35 cellular contexts compared by ENCODE assay signal in the genomic region with DNA sequence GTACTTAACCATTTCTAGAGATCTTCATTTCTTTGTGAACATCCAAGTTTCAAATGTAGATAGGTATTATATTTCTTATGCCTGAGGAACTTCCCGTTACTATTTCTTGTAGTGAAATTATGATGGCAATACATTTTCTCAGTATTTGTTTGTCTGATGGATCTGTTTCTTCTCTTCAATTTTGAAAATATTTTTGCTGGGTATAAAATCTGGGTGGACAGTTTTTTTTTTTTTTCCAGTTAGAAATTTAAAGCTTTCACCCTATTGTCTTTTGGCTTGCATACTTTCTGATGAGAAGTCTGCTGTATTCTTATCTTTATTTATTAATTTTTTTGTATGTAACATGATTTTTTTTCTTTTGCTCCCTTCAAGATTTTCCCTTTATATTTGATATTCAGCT.
DNase-seq lines count a peak whose midpoint lies in the region; ATAC-seq, FAIRE-seq and TF ChIP-seq lines count a peak whose summit lies in the region.
"Had no signal": no experiment of that assay in that cellular context is flagged by ENCODE, and none has a peak within 500 bp of the region (broad histone marks: within the 10 kb centered on the region; RNA-seq: fewer than 3 reads in every experiment).

No MANE protein-coding gene starts in this region.

- no peak overlapping the region for H3K4me3 ChIP-seq in K562
- H3K4me3 ChIP-seq: A549; BLaER1; BLaER1 treated with 17β-estradiol and CSF1 and Interleukin-3, amounts not matched to agents 10 nM and 100 nM had no signal

- no peaks in the 10 kb centered on the region for H3K9me3 ChIP-seq in K562 (replicated peaks; ENCODE audit: control insufficient read depth, insufficient read depth, low read depth, low read length)
- H3K9me3 ChIP-seq: BE2C, Caco-2 had no signal

- TF ChIP-seq RAD21 in K562 (CRISPR knock-in tag; conservative IDR thresholded peaks at IDR 0.05 in 1 of 2, IDR thresholded peaks at IDR 0.05 in 1 of 2), result no peak

- H3K79me2 ChIP-seq in K562 (ENCODE audit: control insufficient read depth, insufficient read depth, low read length), result no peaks in the 10 kb centered on the region

- no peaks in the 10 kb centered on the region for H3K4me1 Mint-ChIP-seq in WTC11

- intact Hi-C loops in K562 (cut with micrococcal nuclease), result no loop called here

- H3K4me3 Mint-ChIP-seq in WTC11, result no peak overlapping the region
- H3K4me3 Mint-ChIP-seq: B cell; CD14-positive monocyte; CD4-positive, alpha-beta memory T cell; CD4-positive, alpha-beta T cell; CD4-positive, CD25-positive, alpha-beta regulatory T cell; CD8-positive, alpha-beta memory T cell; CD8-positive, alpha-beta T cell had no signal

- peaks cover 0 to 2% of the 10 kb centered on the region in 2 experiments; a peak in 1 of 5 replicates for H3K27me3 ChIP-seq in K562 (ENCODE audit: control insufficient read depth in 2 of 2, insufficient read depth in 2 of 2, low read length in 2 of 2)
- H3K27me3 ChIP-seq: BLaER1; BLaER1 treated with 17β-estradiol and CSF1 and Interleukin-3, amounts not matched to agents 10 nM and 100 nM had no signal

- no peak for TF ChIP-seq POLR2A in K562 (conservative IDR thresholded peaks at IDR 0.05)

- H3K9me1 ChIP-seq in K562 (ENCODE audit: control insufficient read depth, insufficient read depth, low read length), result no peaks in the 10 kb centered on the region

- peaks cover 10% of the 10 kb centered on the region for H3K27me3 Mint-ChIP-seq in WTC11 (ENCODE audit: low read depth)

- WGBS in K562 (ENCODE audit: insufficient coverage, low coverage, missing lambda C conversion rate), result 0% methylated on average over 1 of the region's 1 CpG

- FAIRE-seq in K562 (lab: Jason Lieb, UNC) (no peak), islet of Langerhans (lab: Jason Lieb, UNC) (peak; percentile 21), HTR-8/SVneo (lab: Jason Lieb, UNC) (no peak)
- FAIRE-seq: A204.1, A549, D721Med had no signal

- no peak overlapping the region for H3K9ac ChIP-seq in K562 (ENCODE audit: insufficient read depth in 1 of 2, low read depth in 2 of 2, low read length in 2 of 2)
- H3K9ac ChIP-seq: BLaER1; BLaER1 treated with 17β-estradiol and CSF1 and Interleukin-3, amounts not matched to agents 10 nM and 100 nM had no signal

- no peak overlapping the region for H3K27ac ChIP-seq in K562 (ENCODE audit: extremely low read depth, low read depth, low read length)
- H3K27ac ChIP-seq: 22Rv1; A549; BLaER1; BLaER1 treated with 17β-estradiol and CSF1 and Interleukin-3, amounts not matched to agents 10 nM and 100 nM; C4-2B had no signal

- TF ChIP-seq CTCF in WTC11 (IDR thresholded peaks at IDR 0.05) (no peak), K562 (IDR thresholded peaks at IDR 0.05 in 2 of 3, conservative IDR thresholded peaks at IDR 0.05 in 1 of 3; ENCODE audit: insufficient read depth in 2 of 3, low read depth in 1 of 3, low read length in 3 of 3) (no peak)

- CTCF ChIA-PET in WTC11 (lab: Charles Lee) (interaction anchor here (1.5 kb wide), 1 partner anchor 28 kb away, joined by 4 read pairs; no protein-coding TSS in a partner anchor), K562 (lab: Yijun Ruan, JAX; ENCODE audit: low intra/inter-chr PET ratio) (no interaction called here)

- DNase-seq in WTC11 (ENCODE audit: low spot score), result no peak
- DNase-seq in K562 (ENCODE audit: extremely low read depth in 1 of 4, low spot score in 3 of 4), result no peak
- no peak for DNase-seq in HTR-8/SVneo (ENCODE audit: insufficient read length, low spot score)
- no peak for DNase-seq in NCI-H82 treated with DMSO at 0.1 percent for 48 hours (lab: John Stamatoyannopoulos, UW; ENCODE audit: unreplicated experiment)
- DNase-seq: 8988T; ACHN; AML-193; BE2C; C1 segment of cervical spinal cord; Caco-2; Calu3; CD4-positive, alpha-beta memory T cell; CD4-positive, alpha-beta T cell; CD4-positive, CD25-positive, alpha-beta regulatory T cell; CD8-positive, alpha-beta memory T cell; CD8-positive, alpha-beta T cell; COR-L47; DMS 273 treated with DMSO at 0.1 percent for 48 hours; DMS153; DMS53; DMS79; DMS79 treated with DMSO at 0.1 percent for 48 hours; DND-41; EL had no signal

- TF ChIP-seq EP300 in K562 (IDR thresholded peaks at IDR 0.05; ENCODE audit: low read length), result no peak

- ATAC-seq in WTC11, result no peak
- ATAC-seq in K562, result no peak
- ATAC-seq in GM21390 (IDR thresholded peaks at IDR 0.05; ENCODE audit: unreplicated experiment), result no peak
- ATAC-seq: A549; CD8-positive, alpha-beta T cell had no signal

- H3K4me2 ChIP-seq in K562 (ENCODE audit: insufficient read depth, low read length), result no peak overlapping the region
- H3K4me2 ChIP-seq: A549; BLaER1; BLaER1 treated with 17β-estradiol and CSF1 and Interleukin-3, amounts not matched to agents 10 nM and 100 nM had no signal

- in situ Hi-C loops in K562 (cut with MboI), result no loop called here

- H3K36me3 Mint-ChIP-seq in WTC11, result no peaks in the 10 kb centered on the region; the same call in 1 of the 2 replicates
- H3K36me3 Mint-ChIP-seq: CD14-positive monocyte; CD4-positive, alpha-beta memory T cell; CD8-positive, alpha-beta memory T cell; CD8-positive, alpha-beta T cell had no signal

- H3K9me3 Mint-ChIP-seq in WTC11, result peaks cover 13% of the 10 kb centered on the region
- H3K9me3 Mint-ChIP-seq: CD4-positive, alpha-beta T cell had no signal

- H4K20me1 ChIP-seq in K562 (replicated peaks; ENCODE audit: control insufficient read depth, insufficient read depth, low read length), result no peaks in the 10 kb centered on the region
- H4K20me1 ChIP-seq: BLaER1; BLaER1 treated with 17β-estradiol and CSF1 and Interleukin-3, amounts not matched to agents 10 nM and 100 nM had no signal

- H3K36me3 ChIP-seq in K562 (ENCODE audit: control insufficient read depth, insufficient read depth, low read length), result no peaks in the 10 kb centered on the region
- H3K36me3 ChIP-seq: BE2C; BLaER1; BLaER1 treated with 17β-estradiol and CSF1 and Interleukin-3, amounts not matched to agents 10 nM and 100 nM had no signal

- no peak overlapping the region for H2AFZ ChIP-seq in K562 (ENCODE audit: low read depth, low read length)

- no peaks in the 10 kb centered on the region for H3K4me1 ChIP-seq in K562 (replicated peaks in 1 of 2; ENCODE audit: control insufficient read depth in 2 of 2, insufficient read depth in 2 of 2, low read length in 2 of 2)
- H3K4me1 ChIP-seq: A549; BE2C; BLaER1; BLaER1 treated with 17β-estradiol and CSF1 and Interleukin-3, amounts not matched to agents 10 nM and 100 nM; Caco-2 had no signal

- POLR2A ChIA-PET in WTC11 (lab: Charles Lee) (interaction anchor here (0.6 to 0.7 kb wide), 2 partner anchors 242 to 305 kb away, joined by 3 read pairs; no protein-coding TSS in a partner anchor), K562 (lab: Yijun Ruan, JAX) (no interaction called here)

- no TSS peak for BruUV-seq in K562 (replicated peaks; lab: Mats Ljungman, UMichigan)

- no peak overlapping the region for H3K27ac Mint-ChIP-seq in WTC11
- H3K27ac Mint-ChIP-seq: B cell; CD4-positive, alpha-beta memory T cell; CD4-positive, alpha-beta T cell; CD4-positive, CD25-positive, alpha-beta regulatory T cell; CD8-positive, alpha-beta memory T cell; CD8-positive, alpha-beta T cell had no signal

TF ChIP-seq in WTC11, 78 proteins besides CTCF, POLR2A, EP300 and RAD21 (continues in another document):
- TF ChIP-seq, protein P1, sequence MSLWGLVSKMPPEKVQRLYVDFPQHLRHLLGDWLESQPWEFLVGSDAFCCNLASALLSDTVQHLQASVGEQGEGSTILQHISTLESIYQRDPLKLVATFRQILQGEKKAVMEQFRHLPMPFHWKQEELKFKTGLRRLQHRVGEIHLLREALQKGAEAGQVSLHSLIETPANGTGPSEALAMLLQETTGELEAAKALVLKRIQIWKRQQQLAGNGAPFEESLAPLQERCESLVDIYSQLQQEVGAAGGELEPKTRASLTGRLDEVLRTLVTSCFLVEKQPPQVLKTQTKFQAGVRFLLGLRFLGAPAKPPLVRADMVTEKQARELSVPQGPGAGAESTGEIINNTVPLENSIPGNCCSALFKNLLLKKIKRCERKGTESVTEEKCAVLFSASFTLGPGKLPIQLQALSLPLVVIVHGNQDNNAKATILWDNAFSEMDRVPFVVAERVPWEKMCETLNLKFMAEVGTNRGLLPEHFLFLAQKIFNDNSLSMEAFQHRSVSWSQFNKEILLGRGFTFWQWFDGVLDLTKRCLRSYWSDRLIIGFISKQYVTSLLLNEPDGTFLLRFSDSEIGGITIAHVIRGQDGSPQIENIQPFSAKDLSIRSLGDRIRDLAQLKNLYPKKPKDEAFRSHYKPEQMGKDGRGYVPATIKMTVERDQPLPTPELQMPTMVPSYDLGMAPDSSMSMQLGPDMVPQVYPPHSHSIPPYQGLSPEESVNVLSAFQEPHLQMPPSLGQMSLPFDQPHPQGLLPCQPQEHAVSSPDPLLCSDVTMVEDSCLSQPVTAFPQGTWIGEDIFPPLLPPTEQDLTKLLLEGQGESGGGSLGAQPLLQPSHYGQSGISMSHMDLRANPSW (CRISPR knock-in tag; conservative IDR thresholded peaks at IDR 0.05; ENCODE audit: low read depth), result no peak
- no peak for TF ChIP-seq RORB (CRISPR knock-in tag; IDR thresholded peaks at IDR 0.05)
- no peak for TF ChIP-seq MYBL2 (CRISPR knock-in tag; IDR thresholded peaks at IDR 0.05)

TF ChIP-seq in K562, 482 proteins besides CTCF, POLR2A, EP300 and RAD21 (continues in another document):
- TF ChIP-seq ZNF384 (IDR thresholded peaks at IDR 0.05; ENCODE audit: low read depth, low read length), result peak; percentile 51
- TF ChIP-seq, protein P2, sequence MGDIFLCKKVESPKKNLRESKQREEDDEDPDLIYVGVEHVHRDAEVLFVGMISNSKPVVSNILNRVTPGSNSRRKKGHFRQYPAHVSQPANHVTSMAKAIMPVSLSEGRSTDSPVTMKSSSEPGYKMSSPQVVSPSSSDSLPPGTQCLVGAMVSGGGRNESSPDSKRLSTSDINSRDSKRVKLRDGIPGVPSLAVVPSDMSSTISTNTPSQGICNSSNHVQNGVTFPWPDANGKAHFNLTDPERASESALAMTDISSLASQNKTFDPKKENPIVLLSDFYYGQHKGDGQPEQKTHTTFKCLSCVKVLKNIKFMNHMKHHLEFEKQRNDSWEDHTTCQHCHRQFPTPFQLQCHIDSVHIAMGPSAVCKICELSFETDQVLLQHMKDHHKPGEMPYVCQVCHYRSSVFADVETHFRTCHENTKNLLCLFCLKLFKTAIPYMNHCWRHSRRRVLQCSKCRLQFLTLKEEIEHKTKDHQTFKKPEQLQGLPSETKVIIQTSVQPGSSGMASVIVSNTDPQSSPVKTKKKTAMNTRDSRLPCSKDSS (IDR thresholded peaks at IDR 0.05; ENCODE audit: low read depth, partially characterized antibody), result peak; percentile 22
